Comparison of ENCODE assay signal across 9 cellular contexts in the genomic region with DNA sequence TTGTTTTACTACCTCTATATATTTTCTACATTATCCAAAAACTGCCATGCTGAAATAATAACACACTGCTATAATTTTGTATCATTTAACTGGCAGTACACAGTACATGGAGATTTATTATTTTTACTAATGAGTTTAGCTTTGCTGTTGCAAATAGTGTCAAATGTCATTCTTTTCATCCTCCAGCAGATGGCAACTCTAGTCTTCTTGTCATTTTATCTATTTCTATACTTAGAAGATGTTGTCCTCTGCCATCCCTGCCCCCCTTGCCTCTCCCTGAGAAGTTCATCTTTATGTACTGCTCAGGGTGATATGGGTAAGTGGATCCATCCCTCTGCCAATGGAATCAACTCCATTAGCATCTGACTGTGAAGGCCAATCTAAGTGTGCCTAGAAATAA. TPM values are rescaled to one million over a fixed set of nuclear protein-coding genes. Genes with fewer than 3 reads are reported as not detected.
DNase-seq lines count a peak whose midpoint lies in the region; ATAC-seq and TF ChIP-seq lines count a peak whose summit lies in the region.
"Had no signal": no experiment of that assay in that cellular context is flagged by ENCODE, and none has a peak within 500 bp of the region (broad histone marks: within the 10 kb centered on the region; RNA-seq: fewer than 3 reads in every experiment).

No MANE protein-coding gene starts in this region.

- H3K4me1 ChIP-seq in OCI-LY3 (ENCODE audit: low read length) (no peaks in the 10 kb centered on the region), foreskin keratinocyte (no peaks in the 10 kb centered on the region), tibial nerve (peaks cover 0 to 3% (median 0%) of the 10 kb centered on the region in 4 donors)

- H3K36me3 ChIP-seq in OCI-LY3 (replicated peaks; ENCODE audit: low read depth, low read length) (no peaks in the 10 kb centered on the region), tibial nerve (no peaks in the 10 kb centered on the region)

- H3K4me2 ChIP-seq in OCI-LY3 (ENCODE audit: low read length), result no peak overlapping the region

- TF ChIP-seq POLR2A in tibial nerve (IDR thresholded peaks at IDR 0.05), result no peak

- H3K27ac ChIP-seq in OCI-LY3 (ENCODE audit: low read length), result no peak overlapping the region
- no peak overlapping the region for H3K27ac ChIP-seq in foreskin keratinocyte
- H3K27ac ChIP-seq in tibial nerve, result no peak overlapping the region
- H3K27ac ChIP-seq: epithelial cell of prostate had no signal

- H3K9ac ChIP-seq in OCI-LY3 (ENCODE audit: low read length), result no peak overlapping the region

- TF ChIP-seq CTCF in OCI-LY3 (IDR thresholded peaks at IDR 0.05; ENCODE audit: low read depth, low read length), result peak; percentile 58
- peak; percentile 56 for TF ChIP-seq CTCF in foreskin keratinocyte (conservative IDR thresholded peaks at IDR 0.05)
- TF ChIP-seq CTCF in tibial nerve (IDR thresholded peaks at IDR 0.05), result peak; percentile 15 to 21 (median 20)

- DNase-seq in NCI-H2081 (lab: John Stamatoyannopoulos, UW) (peak; percentile 33 to 54), NCI-H2081 treated with DMSO at 0.1 percent for 48 hours (lab: John Stamatoyannopoulos, UW) (no peak), foreskin keratinocyte (no peak), tibial nerve (ENCODE audit: low spot score in 2 of 2) (no peak), SHP77 treated with DMSO at 0.1 percent for 48 hours (lab: John Stamatoyannopoulos, UW) (no peak)
- no peak for DNase-seq in activated CD4-positive, alpha-beta T cell treated with anti-CD3 and anti-CD28 coated beads, Interleukin-2, amount 50 U/mL, for 1 hour

- H3K79me2 ChIP-seq in OCI-LY3 (ENCODE audit: low read length), result no peaks in the 10 kb centered on the region

- TF ChIP-seq EP300 in tibial nerve (IDR thresholded peaks at IDR 0.05), result no peak

- ATAC-seq in foreskin keratinocyte (peak; percentile 40), GM18861 (IDR thresholded peaks at IDR 0.05; ENCODE audit: unreplicated experiment) (no peak)

- no peak overlapping the region for H3K4me3 ChIP-seq in OCI-LY3 (ENCODE audit: low read length)
- no peak overlapping the region for H3K4me3 ChIP-seq in tibial nerve

- no peaks in the 10 kb centered on the region for H4K20me1 ChIP-seq in OCI-LY3 (ENCODE audit: insufficient read depth, low read length)

- H3K9me3 ChIP-seq in OCI-LY3 (ENCODE audit: insufficient read depth, low read length) (no peaks in the 10 kb centered on the region), tibial nerve (no peaks in the 10 kb centered on the region)

- H3K27me3 ChIP-seq in OCI-LY3 (ENCODE audit: low read depth, low read length) (peaks cover 7% of the 10 kb centered on the region), foreskin keratinocyte (peaks cover 47% of the 10 kb centered on the region), tibial nerve (peaks cover 0 to 9% of the 10 kb centered on the region in 2 donors)

- H2AFZ ChIP-seq in OCI-LY3 (ENCODE audit: low read depth, low read length), result no peak overlapping the region

RNA-seq across cellular contexts. Expression of gene LRRTM1, which starts 21.7 kb away (rescaled TPM):
- not detected in 2 replicates for total RNA-seq in foreskin keratinocyte
- not detected in 2 replicates for polyA plus RNA-seq in foreskin keratinocyte
- 1 to 10 TPM in 3 of 4 donors, under 1 TPM in 1; 0.59 to 2.4 (median 1.8) TPM for total RNA-seq in tibial nerve

Comparison
In these comparisons a context has a peak if more than half of its experiments do, and no peak if none do; other contexts are left out.
1. DNase-seq: peak in NCI-H2081 (2 of 2); none in NCI-H2081 treated with DMSO at 0.1 percent for 48 hours (single experiment), foreskin keratinocyte (0 of 2), tibial nerve (0 of 2), SHP77 treated with DMSO at 0.1 percent for 48 hours (single experiment) and activated CD4-positive, alpha-beta T cell treated with anti-CD3 and anti-CD28 coated beads, Interleukin-2, amount 50 U/mL, for 1 hour (single experiment).
2. Peak in every context shown above with its lines, with median percentiles within 50 percentile points of each other: CTCF ChIP-seq.